In genomic region chr12:9076733-9077575, GRCh38 we compare ENCODE assay signal across 31 cellular contexts. TPM values are rescaled to one million over a fixed set of nuclear protein-coding genes. Genes with fewer than 3 reads are reported as not detected.
"Had no signal": no experiment of that assay in that cellular context is flagged by ENCODE, and none has a peak within 500 bp of the region (broad histone marks: within the 10 kb centered on the region; RNA-seq: fewer than 3 reads in every experiment).

No MANE protein-coding gene starts in this region.

- H3K36me3 ChIP-seq: cardiac muscle cell, colonic mucosa, WERI-Rb-1 had no signal

- FAIRE-seq: frontal cortex had no signal

- H3K27me3 ChIP-seq: ascending aorta, breast epithelium, cardiac muscle cell, colonic mucosa, dorsolateral prefrontal cortex had no signal

- DNase-seq: activated B cell treated with CpG ODN at 0.5 μM for 24 hours; activated CD4-positive, alpha-beta T cell treated with anti-CD3 and anti-CD28 coated beads for 48 hours; activated CD4-positive, alpha-beta T cell treated with anti-CD3 and anti-CD28 coated beads, Interleukin-2, amount 50 U/mL, for 1 hour; activated CD4-positive, alpha-beta T cell treated with anti-CD3 and anti-CD28 coated beads, Interleukin-2, amount 50 U/mL, for 48 hours; activated CD8-positive, alpha-beta memory T cell treated with anti-CD3 and anti-CD28 coated beads for 24 hours; activated CD8-positive, alpha-beta T cell treated with anti-CD3 and anti-CD28 coated beads for 36 hours; activated effector memory CD4-positive, alpha-beta T cell treated with anti-CD3 and anti-CD28 coated beads, Interleukin-2, amount 50 U/mL, for 16 hours; activated naive CD4-positive, alpha-beta T cell treated with anti-CD3 and anti-CD28 coated beads for 36 hours; activated naive CD8-positive, alpha-beta T cell treated with anti-CD3 and anti-CD28 coated beads for 36 hours; activated naive CD8-positive, alpha-beta T cell treated with anti-CD3 and anti-CD28 coated beads, Interleukin-2, amount 50 U/mL, for 24 hours; activated T-cell treated with anti-CD3 and anti-CD28 coated beads, Interleukin-2, amount 50 U/mL, for 4 hours; central memory CD4-positive, alpha-beta T cell; cerebellar nuclear complex; colonic mucosa; dorsolateral prefrontal cortex; effector memory CD4-positive, alpha-beta T cell; endodermal cell; foreskin fibroblast; head of caudate nucleus; T-cell; T1000; WERI-Rb-1 had no signal

- H3K4me1 ChIP-seq: ascending aorta, breast epithelium, colonic mucosa had no signal

- H3K27ac ChIP-seq: ascending aorta, breast epithelium, cardiac muscle cell, colonic mucosa, dorsolateral prefrontal cortex, WERI-Rb-1 had no signal

- H3K9me3 ChIP-seq: ascending aorta, breast epithelium, colonic mucosa had no signal

- ATAC-seq: activated CD4-positive, CD25-positive, alpha-beta regulatory T cell treated with anti-CD3 and anti-CD28 coated beads, Interleukin-2, amount 50 U/mL, for 24 hours; activated CD8-positive, alpha-beta T cell treated with anti-CD3 and anti-CD28 coated beads for 36 hours; activated naive CD8-positive, alpha-beta T cell treated with anti-CD3 and anti-CD28 coated beads, Interleukin-2, amount 50 U/mL, for 24 hours; activated T-cell treated with anti-CD3 and anti-CD28 coated beads, Interleukin-2, amount 50 U/mL, for 4 hours; esophagus mucosa; T-cell had no signal

- H3K4me3 ChIP-seq: ascending aorta, breast epithelium, cardiac muscle cell, colonic mucosa, dorsolateral prefrontal cortex had no signal

RNA-seq across cellular contexts. Expression of gene A2M, which starts 38.8 kb away (rescaled TPM):
- total RNA-seq: activated B cell treated with CpG ODN at 0.5 μM for 24 hours; activated CD8-positive, alpha-beta T cell treated with anti-CD3 and anti-CD28 coated beads for 36 hours; activated naive CD4-positive, alpha-beta T cell treated with anti-CD3 and anti-CD28 coated beads for 36 hours; activated naive CD8-positive, alpha-beta T cell treated with anti-CD3 and anti-CD28 coated beads for 36 hours; activated T-helper 1 cell treated with anti-CD3 and anti-CD28 coated beads, Interleukin-12 subunit alpha, Interleukin-12 subunit beta, Interleukin-2, Interleukin-4 antibody, amounts not matched to agents 30 ng/mL and 10 ng/mL and 1 ng/mL, durations not matched to agents 14 hours and 24 hours and 36 hours; activated T-helper 2 cell treated with anti-CD3 and anti-CD28 coated beads, Interferon-gamma antibody, Interleukin-2, Interleukin-4, amounts not matched to agents 10 μg/mL and 5 μg/mL and 100 μg/mL, durations not matched to agents 14 hours and 24 hours and 36 hours; T-helper 2 cell treated with Interferon-gamma antibody and Interleukin-4, amounts not matched to agents 100 ng/mL and 5 ng/mL, for 36 hours had no signal
